10 cellular contexts compared by ENCODE assay signal in genomic region chr3:130097690-130098638, GRCh38. TPM values are rescaled to one million over a fixed set of nuclear protein-coding genes. Genes with fewer than 3 reads are reported as not detected.
A peak's percentile ranks its signal among the peaks of the same experiment; 100 is the strongest.
DNase-seq lines count a peak whose midpoint lies in the region; ATAC-seq and TF ChIP-seq lines count a peak whose summit lies in the region.
"Not testable (repeated sequence)": the region's sequence is repeated elsewhere in the genome, so short reads cannot be mapped to it uniquely, and the experiment has no call there.
"Had no signal": no experiment of that assay in that cellular context is flagged by ENCODE, and none has a peak within 500 bp of the region (broad histone marks: within the 10 kb centered on the region; RNA-seq: fewer than 3 reads in every experiment).

No MANE protein-coding gene starts in this region.

- not testable (repeated sequence) for H3F3A ChIP-seq in GM23338 (replicated peaks; ENCODE audit: low read depth); OCI-LY1 (ENCODE audit: insufficient read depth, low read length)

- not testable (repeated sequence) for H2AFZ ChIP-seq in GM23338; OCI-LY1 (ENCODE audit: low read length)

- not testable (repeated sequence) for H3K79me2 ChIP-seq in GM23338 (replicated peaks; ENCODE audit: insufficient read depth); OCI-LY1 (ENCODE audit: insufficient read depth, low read length)

- POLR2A ChIA-PET in activated CD4-positive, alpha-beta T cell treated with anti-CD3 and anti-CD28 coated beads, Interleukin-2, amount 10 ng/mL, durations not matched to agents 7 days and 5 days (lab: Charles Lee): not testable (repeated sequence)

- not testable (repeated sequence) for H3K36me3 Mint-ChIP-seq in GM23338 (ENCODE audit: low read depth); activated CD4-positive, alpha-beta T cell treated with anti-CD3 and anti-CD28 coated beads, Interleukin-2, amount 10 ng/mL, durations not matched to agents 7 days and 5 days (ENCODE audit: low read depth); brain

- H3K27me3 Mint-ChIP-seq in GM23338 (ENCODE audit: insufficient read depth, low read depth, poor library complexity): peaks cover 12% of the 10 kb centered on the region
- H3K27me3 Mint-ChIP-seq in activated CD4-positive, alpha-beta T cell treated with anti-CD3 and anti-CD28 coated beads, Interleukin-2, amount 10 ng/mL, durations not matched to agents 7 days and 5 days; brain: not testable (repeated sequence)

- H3K9me3 Mint-ChIP-seq in GM23338; activated CD4-positive, alpha-beta T cell treated with anti-CD3 and anti-CD28 coated beads, Interleukin-2, amount 10 ng/mL, durations not matched to agents 7 days and 5 days; brain: not testable (repeated sequence)

- H3K4me1 Mint-ChIP-seq in GM23338: not testable (repeated sequence)
- H3K4me1 Mint-ChIP-seq in activated CD4-positive, alpha-beta T cell treated with anti-CD3 and anti-CD28 coated beads, Interleukin-2, amount 10 ng/mL, durations not matched to agents 7 days and 5 days: peaks cover 44% of the 10 kb centered on the region
- peaks cover 22% of the 10 kb centered on the region for H3K4me1 Mint-ChIP-seq in brain

- TF ChIP-seq CTCF in AG09319 (IDR thresholded peaks at IDR 0.05; ENCODE audit: low read depth, low read length) (peak; percentile 13; the same call in 1 of the 2 replicates), GM23338 (conservative IDR thresholded peaks at IDR 0.05; ENCODE audit: low read depth in 2 of 2) (peak; percentile 24 to 61), OCI-LY1 (IDR thresholded peaks at IDR 0.05; ENCODE audit: low read length) (peak; percentile 59; the same call in 1 of the 2 replicates), brain (conservative IDR thresholded peaks at IDR 0.05) (peak; percentile 66 to 67), fibroblast of pulmonary artery (IDR thresholded peaks at IDR 0.05; ENCODE audit: low read length, missing control alignments) (peak; percentile 32), mucosa of descending colon (IDR thresholded peaks at IDR 0.05) (peak; percentile 34)

- not testable (repeated sequence) for H3K4me3 Mint-ChIP-seq in GM23338; activated CD4-positive, alpha-beta T cell treated with anti-CD3 and anti-CD28 coated beads, Interleukin-2, amount 10 ng/mL, durations not matched to agents 7 days and 5 days; brain

- H3K9me3 ChIP-seq in OCI-LY1 (ENCODE audit: low read length); mucosa of descending colon: not testable (repeated sequence)

- ATAC-seq in GM23338, mucosa of descending colon: not testable (repeated sequence)

- not testable (repeated sequence) for H3K27me3 ChIP-seq in GM23338 (ENCODE audit: insufficient read depth); OCI-LY1 (ENCODE audit: insufficient read depth, low read length)

- H3K4me3 ChIP-seq in GM23338; OCI-LY1 (ENCODE audit: low read depth, low read length, poor library complexity, severe bottlenecking); fibroblast of pulmonary artery (replicated peaks; ENCODE audit: low read depth, low read length); mucosa of descending colon: not testable (repeated sequence)

- not testable (repeated sequence) for H3K27ac ChIP-seq in GM23338 (ENCODE audit: low read depth); OCI-LY1 (ENCODE audit: low read depth, low read length, poor library complexity, severe bottlenecking)

- H3K4me1 ChIP-seq in GM23338 (ENCODE audit: insufficient read depth); mucosa of descending colon (ENCODE audit: low read depth): not testable (repeated sequence)
- H3K4me1 ChIP-seq in OCI-LY1 (ENCODE audit: insufficient read depth, low read length, severe bottlenecking): peaks cover 18% of the 10 kb centered on the region

- not testable (repeated sequence) for H3K27ac Mint-ChIP-seq in GM23338; activated CD4-positive, alpha-beta T cell treated with anti-CD3 and anti-CD28 coated beads, Interleukin-2, amount 10 ng/mL, durations not matched to agents 7 days and 5 days
- H3K27ac Mint-ChIP-seq in brain: peak overlapping the region in 4 of 5 experiments; percentile 9 to 74 (median 58)

- DNase-seq in AG09319 (ENCODE audit: extremely low read depth, low read depth); GM23338 (ENCODE audit: low spot score); fibroblast of pulmonary artery (ENCODE audit: low read depth): not testable (repeated sequence)
- peak; percentile 68 for DNase-seq in activated CD4-positive, alpha-beta T cell treated with anti-CD3 and anti-CD28 coated beads, Interleukin-2, amount 10 ng/mL, durations not matched to agents 7 days and 5 days
- peak in 2 of 3 donors; percentile 83 to 85 for DNase-seq in mucosa of descending colon
- peak in 2 of 3 donors; percentile 21 to 28 for DNase-seq in stimulated activated CD4-positive, alpha-beta T cell treated with anti-CD3 and anti-CD28 coated beads, Interleukin-12 subunit alpha, Interleukin-12 subunit beta, amount 100 ng/mL, for 48 hours (ENCODE audit: low read depth in 2 of 3, low spot score in 1 of 3)

- H3K36me3 ChIP-seq in GM23338 (ENCODE audit: insufficient read depth); OCI-LY1 (ENCODE audit: insufficient read depth, low read length); mucosa of descending colon (ENCODE audit: low read depth): not testable (repeated sequence)

- not testable (repeated sequence) for H3K9me2 ChIP-seq in GM23338 (ENCODE audit: insufficient read depth); OCI-LY1 (ENCODE audit: low read depth, low read length)

- H3K9ac ChIP-seq in OCI-LY1 (ENCODE audit: low read length): not testable (repeated sequence)

- CTCF ChIA-PET in activated CD4-positive, alpha-beta T cell treated with anti-CD3 and anti-CD28 coated beads, Interleukin-2, amount 10 ng/mL, durations not matched to agents 7 days and 5 days (lab: Charles Lee): interaction anchor here (1.5 kb wide), 2 partner anchors 13 to 156 kb away, joined by 3 to 4 read pairs; no protein-coding TSS in a partner anchor

- intact Hi-C loops in mucosa of descending colon (cut with DNase I, micrococcal nuclease): not testable (repeated sequence)

- not testable (repeated sequence) for H4K20me1 ChIP-seq in GM23338 (replicated peaks; ENCODE audit: insufficient read depth); OCI-LY1 (ENCODE audit: insufficient read depth, low read length)

- H3K4me2 ChIP-seq in GM23338; OCI-LY1 (ENCODE audit: low read length): not testable (repeated sequence)

RNA-seq across cellular contexts. Expression of gene ALG1L2, which starts 16.3 kb away (rescaled TPM):
- total RNA-seq in GM23338 (2014; rRNA removed; shearing (Covaris generic)): not detected in 2 replicates
- polyA plus RNA-seq in GM23338 (2016; fragmentation: Nextera tagmentation; extraction: Ambion mirVana) (0.80 and 0.87 TPM in 2 replicates), brain (ENCODE audit: insufficient read depth, low read depth, low replicate concordance) (not detected)
- under 1 TPM; 0.42 to 0.96 TPM for total RNA-seq in activated CD4-positive, alpha-beta T cell treated with anti-CD3 and anti-CD28 coated beads, Interleukin-2, amount 10 ng/mL, durations not matched to agents 7 days and 5 days
- total RNA-seq in mucosa of descending colon: 1 to 10 TPM; 1.1 to 2.5 (median 2.5) TPM
- total RNA-seq: pulmonary artery endothelial cell had no signal
- polyA plus RNA-seq: urinary bladder had no signal

Comparison
In these comparisons a context has a peak if more than half of its experiments do, and no peak if none do; other contexts are left out.
1. CTCF ChIP-seq: peak in every context shown above with its lines; median percentile 66 in brain; 59 in OCI-LY1; 42 in GM23338; 34 in mucosa of descending colon; 32 in fibroblast of pulmonary artery; 13 in AG09319.